Comparison of ENCODE assay signal across 8 cellular contexts in the genomic region with DNA sequence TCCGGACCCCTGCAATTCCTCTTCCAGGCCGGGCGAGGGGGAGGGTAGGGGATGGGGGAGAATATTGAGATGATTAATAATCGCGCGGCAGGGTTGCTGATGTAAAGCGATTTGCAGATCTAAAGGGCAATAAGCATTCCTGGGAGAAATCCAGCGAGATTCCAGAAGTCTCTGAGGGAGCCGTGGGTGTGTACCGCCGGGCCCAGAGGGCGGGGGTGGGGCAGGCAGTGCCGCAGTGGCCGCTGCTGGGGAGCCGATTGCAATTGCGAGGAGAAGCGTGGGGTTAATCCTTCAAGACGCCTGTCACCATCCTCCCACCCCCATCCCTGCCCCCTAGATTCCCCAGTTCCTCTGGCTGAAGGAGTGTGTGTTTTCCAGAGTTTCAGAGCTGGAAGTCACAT. TPM values are rescaled to one million over a fixed set of nuclear protein-coding genes. Genes with fewer than 3 reads are reported as not detected.
DNase-seq lines count a peak whose midpoint lies in the region; ATAC-seq and TF ChIP-seq lines count a peak whose summit lies in the region.

No MANE protein-coding gene starts in this region.

- H3K27me3 Mint-ChIP-seq in HFFc6 (ENCODE audit: insufficient read depth), result peaks cover 1% of the 10 kb centered on the region; the same call in 1 of the 2 replicates
- H3K27me3 Mint-ChIP-seq in activated T-cell treated with anti-CD3 and anti-CD28 coated beads, Interleukin-2, amount 50 U/mL, for 24 hours, result no peaks in the 10 kb centered on the region
- H3K27me3 Mint-ChIP-seq in nephron progenitor cell (ENCODE audit: low read depth, poor library complexity), result peaks cover 7% of the 10 kb centered on the region

- H3K4me3 ChIP-seq in BE2C (ENCODE audit: low read depth, low read length), result peak overlapping the region; percentile 71

- DNase-seq in BE2C (peak; percentile 37), HFFc6 (peak; percentile 74), foreskin melanocyte (peak; percentile 68), nephron progenitor cell (peak; percentile 63), NCI-H187 treated with DMSO at 0.1 percent for 48 hours (lab: John Stamatoyannopoulos, UW) (no peak), SHP77 (lab: John Stamatoyannopoulos, UW) (no peak)
- peak; percentile 50 for DNase-seq in activated T-cell treated with anti-CD3 and anti-CD28 coated beads, Interleukin-2, amount 50 U/mL, for 24 hours

- ATAC-seq in HG03159 (IDR thresholded peaks at IDR 0.05; ENCODE audit: unreplicated experiment), result no peak

- peak overlapping the region; percentile 88 for H3K27ac Mint-ChIP-seq in HFFc6
- H3K27ac Mint-ChIP-seq in activated T-cell treated with anti-CD3 and anti-CD28 coated beads, Interleukin-2, amount 50 U/mL, for 24 hours, result peak overlapping the region; percentile 92
- peak overlapping the region; percentile 96 for H3K27ac Mint-ChIP-seq in nephron progenitor cell

- no peaks in the 10 kb centered on the region for H3K4me1 ChIP-seq in BE2C

- H3K4me3 Mint-ChIP-seq in HFFc6, result peak overlapping the region; percentile 89
- H3K4me3 Mint-ChIP-seq in activated T-cell treated with anti-CD3 and anti-CD28 coated beads, Interleukin-2, amount 50 U/mL, for 24 hours, result peak overlapping the region; percentile 78
- peak overlapping the region; percentile 77 for H3K4me3 Mint-ChIP-seq in nephron progenitor cell

- H3K9me3 Mint-ChIP-seq in HFFc6 (no peaks in the 10 kb centered on the region), nephron progenitor cell (no peaks in the 10 kb centered on the region)
- H3K9me3 Mint-ChIP-seq in activated T-cell treated with anti-CD3 and anti-CD28 coated beads, Interleukin-2, amount 50 U/mL, for 24 hours, result no peaks in the 10 kb centered on the region

- H3K27me3 ChIP-seq in BE2C, result no peaks in the 10 kb centered on the region

- H3K36me3 ChIP-seq in BE2C, result no peaks in the 10 kb centered on the region

- H3K9me3 ChIP-seq in BE2C, result no peaks in the 10 kb centered on the region

- H3K36me3 Mint-ChIP-seq in HFFc6 (ENCODE audit: low read depth) (no peaks in the 10 kb centered on the region), nephron progenitor cell (ENCODE audit: low read depth) (no peaks in the 10 kb centered on the region)
- H3K36me3 Mint-ChIP-seq in activated T-cell treated with anti-CD3 and anti-CD28 coated beads, Interleukin-2, amount 50 U/mL, for 24 hours (ENCODE audit: low read depth), result no peaks in the 10 kb centered on the region

- no peak for TF ChIP-seq CTCF in BE2C (IDR thresholded peaks at IDR 0.05; ENCODE audit: low read depth, low read length)
- peak; percentile 4; the same call in 1 of the 2 replicates for TF ChIP-seq CTCF in HFFc6 (IDR thresholded peaks at IDR 0.05)
- no peak for TF ChIP-seq CTCF in nephron progenitor cell (IDR thresholded peaks at IDR 0.05)

- H3K4me1 Mint-ChIP-seq in HFFc6 (ENCODE audit: low read depth) (peaks cover 21% of the 10 kb centered on the region), nephron progenitor cell (peaks cover 40% of the 10 kb centered on the region)
- H3K4me1 Mint-ChIP-seq in activated T-cell treated with anti-CD3 and anti-CD28 coated beads, Interleukin-2, amount 50 U/mL, for 24 hours (ENCODE audit: low read depth), result peaks cover 24% of the 10 kb centered on the region

RNA-seq across cellular contexts. Expression of a gene that starts 16.4 kb away (rescaled TPM):
- polyA plus RNA-seq in BE2C (2012; ENCODE audit: insufficient read depth, insufficient read length, low read depth), result 5.2 TPM
- 100 to 1,000 TPM; 118 to 368 (median 342) TPM for total RNA-seq in HFFc6 (2021; fragmentation: NEBNext Ultra II Directional; extraction: Animal tissue kit (Norgen Biotek cat#: 25700))

Comparison
In these comparisons a context has a peak if more than half of its experiments do, and no peak if none do; other contexts are left out.
1. DNase-seq: peak in BE2C (single experiment), HFFc6 (single experiment), activated T-cell treated with anti-CD3 and anti-CD28 coated beads, Interleukin-2, amount 50 U/mL, for 24 hours (single experiment), foreskin melanocyte (single experiment) and nephron progenitor cell (single experiment); none in NCI-H187 treated with DMSO at 0.1 percent for 48 hours (single experiment) and SHP77 (0 of 2).
2. Peak in every context shown above with its lines, with median percentiles within 50 percentile points of each other: H3K27ac Mint-ChIP-seq and H3K4me3 Mint-ChIP-seq.